In genomic region chr2:37896319-37896718, GRCh38 we compare ENCODE assay signal across 14 cellular contexts. TPM values are rescaled to one million over a fixed set of nuclear protein-coding genes. Genes with fewer than 3 reads are reported as not detected.
DNase-seq lines count a peak whose midpoint lies in the region; ATAC-seq, FAIRE-seq and TF ChIP-seq lines count a peak whose summit lies in the region.
"Had no signal": no experiment of that assay in that cellular context is flagged by ENCODE, and none has a peak within 500 bp of the region (broad histone marks: within the 10 kb centered on the region; RNA-seq: fewer than 3 reads in every experiment).

No MANE protein-coding gene starts in this region.

- ATAC-seq in GM12878: no peak
- ATAC-seq in activated T-cell treated with anti-CD3 and anti-CD28 coated beads, Interleukin-2, amount 50 U/mL, for 72 hours (replicated peaks in 1 of 2): no peak
- ATAC-seq: activated naive CD8-positive, alpha-beta T cell treated with anti-CD3 and anti-CD28 coated beads, Interleukin-2, amount 50 U/mL, for 24 hours; natural killer cell treated with Interleukin-12 subunit alpha and Interleukin-12 subunit beta and Interleukin-15 and Interleukin-18, amount 100 ng/mL, for 72 hours had no signal

- TF ChIP-seq CTCF in GM10266 (IDR thresholded peaks at IDR 0.05; ENCODE audit: control insufficient read depth, insufficient read depth, low read depth, missing control alignments) (peak; percentile 38), Loucy (conservative IDR thresholded peaks at IDR 0.05; ENCODE audit: low read length) (peak; percentile 49), GM12878 (IDR thresholded peaks at IDR 0.05 in 2 of 3, conservative IDR thresholded peaks at IDR 0.05 in 1 of 3; ENCODE audit: control insufficient read depth in 2 of 3, extremely low read depth in 1 of 3, insufficient read depth in 1 of 3, low read depth in 3 of 3, low read length in 3 of 3) (peak in 2 of 3 experiments; percentile 5 to 30; a peak in 3 of 6 replicates), liver (IDR thresholded peaks at IDR 0.05; ENCODE audit: low read depth, low read length, missing input control) (peak; percentile 47), suprapubic skin (IDR thresholded peaks at IDR 0.05) (no peak), uterus (IDR thresholded peaks at IDR 0.05) (no peak)

- no TSS peak for BruUV-seq in GM12878 (replicated peaks; lab: Mats Ljungman, UMichigan)

- FAIRE-seq in GM12878 (lab: Jason Lieb, UNC): no peak

- no peak overlapping the region for H3K4me3 Mint-ChIP-seq in activated T-cell treated with anti-CD3 and anti-CD28 coated beads, Interleukin-2, amount 50 U/mL, for 72 hours
- H3K4me3 Mint-ChIP-seq: activated naive CD8-positive, alpha-beta T cell treated with anti-CD3 and anti-CD28 coated beads, Interleukin-2, amount 50 U/mL, for 24 hours; natural killer cell treated with Interleukin-12 subunit alpha and Interleukin-12 subunit beta and Interleukin-15 and Interleukin-18, amount 100 ng/mL, for 72 hours had no signal

- POLR2A ChIA-PET in GM12878 (lab: Charles Lee): interaction anchor here (0.6 kb wide), 1 partner anchor 82 kb away, joined by 5 read pairs; no protein-coding TSS in a partner anchor

- H3K9me3 Mint-ChIP-seq in activated T-cell treated with anti-CD3 and anti-CD28 coated beads, Interleukin-2, amount 50 U/mL, for 72 hours: peaks cover 0 to 3% of the 10 kb centered on the region in 2 donors
- H3K9me3 Mint-ChIP-seq: natural killer cell treated with Interleukin-12 subunit alpha and Interleukin-12 subunit beta and Interleukin-15 and Interleukin-18, amount 100 ng/mL, for 72 hours had no signal

- H3K27me3 Mint-ChIP-seq in activated T-cell treated with anti-CD3 and anti-CD28 coated beads, Interleukin-2, amount 50 U/mL, for 72 hours (ENCODE audit: low read depth): no peaks in the 10 kb centered on the region
- H3K27me3 Mint-ChIP-seq: natural killer cell treated with Interleukin-12 subunit alpha and Interleukin-12 subunit beta and Interleukin-15 and Interleukin-18, amount 100 ng/mL, for 72 hours had no signal

- no peak overlapping the region for H3K4me2 ChIP-seq in Loucy (ENCODE audit: low read depth, low read length, poor library complexity, severe bottlenecking)
- no peak overlapping the region for H3K4me2 ChIP-seq in GM12878 (ENCODE audit: control insufficient read depth, insufficient read depth)
- H3K4me2 ChIP-seq: KMS-11 had no signal

- H4K20me1 ChIP-seq in Loucy (ENCODE audit: insufficient read depth, low read length, poor library complexity, severe bottlenecking): no peaks in the 10 kb centered on the region
- no peaks in the 10 kb centered on the region for H4K20me1 ChIP-seq in GM12878 (ENCODE audit: control insufficient read depth, insufficient read depth)

- SMC1A ChIA-PET in GM12878 (lab: Charles Lee; ENCODE audit: uncharacterized antibody, unreplicated experiment): interaction anchor here (0.7 to 3.1 kb wide), 5 partner anchors 11 to 219 kb away, joined by 3 to 22 read pairs (median 4); no protein-coding TSS in a partner anchor

- WGBS in GM12878 (ENCODE audit: insufficient coverage, insufficient replicate concordance, low lambda C conversion rate, missing lambda C conversion rate): 89% methylated on average over 3 of the region's 3 CpGs
- 25% methylated on average over 3 of the region's 3 CpGs for WGBS in liver
- 67% methylated on average over 3 of the region's 3 CpGs for whole genome bisulfite sequencing in suprapubic skin

- no peaks in the 10 kb centered on the region for H3K36me3 ChIP-seq in Loucy (ENCODE audit: insufficient read depth, low read length)
- H3K36me3 ChIP-seq in GM12878 (ENCODE audit: control insufficient read depth in 2 of 2, insufficient read depth in 2 of 2, low read length in 1 of 2): no peaks in the 10 kb centered on the region
- H3K36me3 ChIP-seq in liver (ENCODE audit: control insufficient read depth in 4 of 4, insufficient read depth in 3 of 4, low read depth in 1 of 4, low read length in 3 of 4): no peaks in the 10 kb centered on the region
- no peaks in the 10 kb centered on the region for H3K36me3 ChIP-seq in suprapubic skin
- no peaks in the 10 kb centered on the region for H3K36me3 ChIP-seq in uterus
- H3K36me3 ChIP-seq: Peyer's patch, tibial artery had no signal

- DNase-seq in GM10266 (ENCODE audit: extremely low spot score): peak; percentile 24
- no peak for DNase-seq in GM12878 (ENCODE audit: low read depth, low spot score)
- DNase-seq in activated T-cell treated with anti-CD3 and anti-CD28 coated beads, Interleukin-2, amount 50 U/mL, for 72 hours: no peak
- no peak for DNase-seq in suprapubic skin (ENCODE audit: low spot score in 2 of 2)
- no peak for DNase-seq in uterus
- no peak for DNase-seq in GDM1 (lab: John Stamatoyannopoulos, UW)
- DNase-seq: activated naive CD8-positive, alpha-beta T cell treated with anti-CD3 and anti-CD28 coated beads, Interleukin-2, amount 50 U/mL, for 24 hours; Peyer's patch; tibial artery had no signal

- no peak overlapping the region for H2AFZ ChIP-seq in Loucy (ENCODE audit: low read length)
- no peak overlapping the region for H2AFZ ChIP-seq in GM12878 (ENCODE audit: control insufficient read depth, low read depth, low read length)

- RAD21 ChIA-PET in GM12878 (lab: Charles Lee; ENCODE audit: unreplicated experiment): interaction anchor here (1.2 to 1.3 kb wide), 3 partner anchors 19 to 30 kb away, joined by 3 to 4 read pairs (median 3); partner anchors contain the start of gene RMDN2

- peaks cover 40% of the 10 kb centered on the region for H3K4me1 Mint-ChIP-seq in activated T-cell treated with anti-CD3 and anti-CD28 coated beads, Interleukin-2, amount 50 U/mL, for 72 hours (ENCODE audit: low read depth)

- no peak overlapping the region for H3K27ac Mint-ChIP-seq in activated T-cell treated with anti-CD3 and anti-CD28 coated beads, Interleukin-2, amount 50 U/mL, for 72 hours
- H3K27ac Mint-ChIP-seq: activated naive CD8-positive, alpha-beta T cell treated with anti-CD3 and anti-CD28 coated beads, Interleukin-2, amount 50 U/mL, for 24 hours; natural killer cell treated with Interleukin-12 subunit alpha and Interleukin-12 subunit beta and Interleukin-15 and Interleukin-18, amount 100 ng/mL, for 72 hours had no signal

- H3K4me3 ChIP-seq in Loucy (ENCODE audit: low read length, poor library complexity, severe bottlenecking) (no peak overlapping the region), GM12878 (no peak overlapping the region), liver (ENCODE audit: low read depth in 1 of 3, low read length in 3 of 3) (no peak overlapping the region), suprapubic skin (no peak overlapping the region), uterus (no peak overlapping the region)
- H3K4me3 ChIP-seq: Peyer's patch, skin epidermis, tibial artery had no signal

- intact Hi-C loops in GM12878 (cut with micrococcal nuclease; ENCODE audit: unreplicated experiment): loop anchor here (1.0 to 10.0 kb wide), 2 partner anchors 178 to 378 kb away; partner anchors contain the start of gene CYP1B1
- intact Hi-C loops in uterus (cut with DNase I; ENCODE audit: low total_unique reads): no loop called here

- CTCF ChIA-PET in GM12878 (lab: Yijun Ruan, JAX): interaction anchor here (1.1 to 7.3 kb wide), 6 partner anchors 10 to 217 kb away, joined by 3 to 82 read pairs (median 4); no protein-coding TSS in a partner anchor

- H3K9me3 ChIP-seq in Loucy (ENCODE audit: insufficient read depth, low read depth, low read length): no peaks in the 10 kb centered on the region; the same call in 1 of the 2 replicates
- H3K9me3 ChIP-seq in GM12878 (replicated peaks; ENCODE audit: control insufficient read depth, insufficient read depth, low read length): peaks cover 2% of the 10 kb centered on the region; the same call in 2 of the 3 replicates
- no peaks in the 10 kb centered on the region for H3K9me3 ChIP-seq in liver (ENCODE audit: control insufficient read depth in 4 of 4, low read length in 3 of 4)
- H3K9me3 ChIP-seq in suprapubic skin: no peaks in the 10 kb centered on the region
- no peaks in the 10 kb centered on the region for H3K9me3 ChIP-seq in uterus
- H3K9me3 ChIP-seq: Peyer's patch, tibial artery had no signal

- H3K4me1 ChIP-seq in Loucy (ENCODE audit: insufficient read depth, low read length, poor library complexity, severe bottlenecking) (peaks cover 32% of the 10 kb centered on the region), GM12878 (ENCODE audit: control insufficient read depth, insufficient read depth, low read length) (peaks cover 40% of the 10 kb centered on the region), liver (ENCODE audit: control insufficient read depth in 4 of 4, insufficient read depth in 4 of 4, low read length in 3 of 4) (no peaks in the 10 kb centered on the region), suprapubic skin (peaks cover 4% of the 10 kb centered on the region), uterus (no peaks in the 10 kb centered on the region)

- H3K36me3 Mint-ChIP-seq in activated T-cell treated with anti-CD3 and anti-CD28 coated beads, Interleukin-2, amount 50 U/mL, for 72 hours (ENCODE audit: insufficient read depth in 2 of 2): no peaks in the 10 kb centered on the region

- H3K27ac ChIP-seq in GM12878 (ENCODE audit: control insufficient read depth, insufficient read depth) (no peak overlapping the region), liver (ENCODE audit: low read depth in 1 of 2, low read length in 2 of 2) (no peak overlapping the region), suprapubic skin (no peak overlapping the region), uterus (no peak overlapping the region)
- H3K27ac ChIP-seq: KMS-11, Peyer's patch, skin epidermis, tibial artery had no signal

- TF ChIP-seq POLR2A in GM12878 (IDR thresholded peaks at IDR 0.05; ENCODE audit: low read depth, low read length) (no peak), suprapubic skin (IDR thresholded peaks at IDR 0.05) (no peak), uterus (IDR thresholded peaks at IDR 0.05) (no peak)

- peaks cover 13% of the 10 kb centered on the region for H3F3A ChIP-seq in Loucy (ENCODE audit: low read depth)

- no peak overlapping the region for H3K9ac ChIP-seq in Loucy (ENCODE audit: low read depth, low read length, poor library complexity, severe bottlenecking)
- H3K9ac ChIP-seq in GM12878 (ENCODE audit: control insufficient read depth, insufficient read depth, low read length): no peak overlapping the region
- no peak overlapping the region for H3K9ac ChIP-seq in liver (ENCODE audit: low read depth in 1 of 2, low read length in 2 of 2)
- H3K9ac ChIP-seq: KMS-11 had no signal

- H3K9me2 ChIP-seq in Loucy (replicated peaks; ENCODE audit: low read depth, low read length): no peaks in the 10 kb centered on the region

- TF ChIP-seq EP300 in GM12878 (IDR thresholded peaks at IDR 0.05; ENCODE audit: borderline replicate concordance in 1 of 2, control insufficient read depth in 1 of 2, low read depth in 2 of 2, low read length in 2 of 2) (no peak), suprapubic skin (IDR thresholded peaks at IDR 0.05) (no peak)

- H3K27me3 ChIP-seq in Loucy (ENCODE audit: insufficient read depth, low read length, poor library complexity, severe bottlenecking) (no peaks in the 10 kb centered on the region), GM12878 (replicated peaks in 1 of 2; ENCODE audit: control insufficient read depth in 2 of 2, insufficient read depth in 2 of 2, low read length in 1 of 2) (no peaks in the 10 kb centered on the region), liver (ENCODE audit: control insufficient read depth in 4 of 4, insufficient read depth in 4 of 4, low read length in 3 of 4) (no peaks in the 10 kb centered on the region), suprapubic skin (no peaks in the 10 kb centered on the region), uterus (no peaks in the 10 kb centered on the region)
- H3K27me3 ChIP-seq: Peyer's patch, tibial artery had no signal

- H3K79me2 ChIP-seq in Loucy (ENCODE audit: insufficient read depth, low read length): no peaks in the 10 kb centered on the region
- H3K79me2 ChIP-seq in GM12878 (ENCODE audit: control insufficient read depth, insufficient read depth, low read length): no peaks in the 10 kb centered on the region

- TF ChIP-seq RAD21 in GM12878 (IDR thresholded peaks at IDR 0.05; ENCODE audit: insufficient read depth, low read depth, low read length) (peak; percentile 56), liver (IDR thresholded peaks at IDR 0.05) (peak; percentile 84 to 89)

- in situ Hi-C loops in GM12878 (cut with MboI): no loop called here

RNA-seq across cellular contexts. Expression of gene RMDN2, which starts 28.8 kb away (rescaled TPM):
- 68.2 and 74.3 TPM in 2 replicates for total RNA-seq in GM12878 (2013; cell fraction: nucleolus; rRNA removed)
- total RNA-seq in GM12878 (2014; rRNA removed): 7.8 and 8.7 TPM in 2 replicates
- total RNA-seq in GM12878 (2014; rRNA removed; fragmentation: Illumina TruSeq; extraction: Trizol): 11.7 and 12.4 TPM in 2 replicates
- total RNA-seq in GM12878 (2021): 7.3 and 9.3 TPM in 2 replicates
- polyA plus RNA-seq in GM12878 (2011; ENCODE audit: low read depth): 4.2 TPM
- 2.6 and 4.0 TPM in 2 replicates for polyA plus RNA-seq in GM12878 (2011; rRNA removed)
- 0.52 and 0.55 TPM in 2 replicates for polyA plus RNA-seq in GM12878 (2011; cell fraction: cytosol; rRNA removed)
- polyA plus RNA-seq in GM12878 (2011; cell fraction: nucleus; rRNA removed): 2.0 and 2.6 TPM in 2 replicates
- polyA plus RNA-seq in GM12878 (2012): 4.8 and 6.8 TPM in 2 replicates
- 11.1 and 15.6 TPM in 2 replicates for polyA plus RNA-seq in GM12878 (2014; fragmentation: Illumina TruSeq; extraction: Trizol)
- 1 to 10 TPM; 6.6 to 9.1 TPM for polyA plus RNA-seq in GM12878 (2014; fragmentation: Nextera tagmentation; extraction: Ambion mirVana)
- polyA plus RNA-seq in GM12878 (2014; rRNA removed): 5.8 and 7.5 TPM in 2 replicates
- 10 to 100 TPM; 11.3 to 11.4 TPM for polyA plus RNA-seq in GM12878 (2016; fragmentation: Nextera tagmentation; extraction: Ambion mirVana)
- polyA minus RNA-seq in GM12878 (2011; rRNA and poly(A)+ RNA removed): 1.6 and 1.7 TPM in 2 replicates
- 1.1 and 1.5 TPM in 2 replicates for polyA minus RNA-seq in GM12878 (2011; cell fraction: cytosol; rRNA and poly(A)+ RNA removed)
- 2.3 and 4.8 TPM in 2 replicates for polyA minus RNA-seq in GM12878 (2011; cell fraction: nucleus; rRNA and poly(A)+ RNA removed)
- 10 to 100 TPM in 1 of 2 donors, 1 to 10 TPM in 1; 7.9 to 30.6 TPM for total RNA-seq in liver
- 10 to 100 TPM in 1 of 2 donors, 1 to 10 TPM in 1; 7.3 to 18.6 TPM for polyA plus RNA-seq in liver
- 1 to 10 TPM; 1.4 to 2.6 TPM for total RNA-seq in activated T-cell treated with anti-CD3 and anti-CD28 coated beads, Interleukin-2, amount 50 U/mL, for 72 hours
- 1 to 10 TPM; 4.1 to 6.3 (median 5.0) TPM for total RNA-seq in suprapubic skin
- 10 to 100 TPM; 12.5 to 19.2 (median 14.3) TPM for total RNA-seq in uterus

Comparison
In these comparisons a context has a peak if more than half of its experiments do, and no peak if none do; other contexts are left out.
1. CTCF ChIP-seq: peak in GM10266 (single experiment), Loucy (single experiment), GM12878 (2 of 3) and liver (single experiment); none in suprapubic skin (0 of 2) and uterus (0 of 4).